Comparison of ENCODE assay signal across 8 cellular contexts in the genomic region with DNA sequence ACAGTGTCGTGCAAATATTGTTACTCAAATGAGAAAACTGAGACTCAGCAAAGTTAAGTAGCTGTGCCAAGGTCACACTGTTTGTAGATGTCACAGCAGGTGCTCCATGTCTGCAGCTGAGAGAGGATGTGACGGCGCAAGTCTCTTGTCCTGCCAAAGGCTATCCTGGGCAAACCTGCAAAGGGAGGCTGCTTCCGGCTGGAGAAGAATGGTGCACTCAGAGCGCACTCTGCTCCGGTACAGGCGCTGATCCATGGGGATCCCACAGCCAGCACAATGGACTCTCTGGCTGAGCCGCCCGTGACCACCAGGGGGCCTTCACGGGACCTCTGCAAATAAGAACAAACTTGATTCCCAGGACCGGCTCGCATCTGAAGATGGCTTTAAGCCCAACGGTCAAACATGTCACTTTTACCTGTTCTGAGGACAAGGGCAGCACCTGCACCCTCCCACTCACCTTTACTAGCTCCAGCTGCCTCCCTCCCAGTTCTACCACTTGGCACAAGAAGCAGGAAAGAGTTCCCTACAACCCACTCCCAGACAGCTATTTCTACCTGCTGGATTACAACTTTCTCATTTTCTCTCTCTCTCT. TPM values are rescaled to one million over a fixed set of nuclear protein-coding genes. Genes with fewer than 3 reads are reported as not detected.
A peak's percentile ranks its signal among the peaks of the same experiment; 100 is the strongest.
DNase-seq lines count a peak whose midpoint lies in the region; ATAC-seq lines count a peak whose summit lies in the region.

No MANE protein-coding gene starts in this region.

- DNase-seq in AG08395 (ENCODE audit: low spot score) = peak; percentile 79
- peak; percentile 45 for DNase-seq in GM19240 (ENCODE audit: insufficient read length, low spot score)
- DNase-seq in NCI-H2107 treated with DMSO at 0.1 percent for 48 hours (lab: John Stamatoyannopoulos, UW; ENCODE audit: unreplicated experiment) = peak; percentile 66
- DNase-seq in activated CD4-positive, alpha-beta T cell treated with anti-CD3 and anti-CD28 coated beads, Interleukin-2, amount 10 ng/mL, durations not matched to agents 7 days and 5 days = peak; percentile 45
- DNase-seq in effector memory CD8-positive, alpha-beta T cell = peak; percentile 21 to 26 (median 26)
- peak; percentile 17 to 37 for DNase-seq in memory B cell (ENCODE audit: low spot score in 2 of 2)
- DNase-seq in stimulated activated CD8-positive, alpha-beta memory T cell treated with anti-CD3 and anti-CD28 coated beads, Interleukin-2, amount 100 ng/mL, for 1 hour (ENCODE audit: low read depth in 2 of 2) = peak; percentile 5 to 10

- no peaks in the 10 kb centered on the region for H3K36me3 Mint-ChIP-seq in activated CD4-positive, alpha-beta T cell treated with anti-CD3 and anti-CD28 coated beads, Interleukin-2, amount 10 ng/mL, durations not matched to agents 7 days and 5 days (ENCODE audit: low read depth)
- no peaks in the 10 kb centered on the region for H3K36me3 Mint-ChIP-seq in effector memory CD8-positive, alpha-beta T cell (ENCODE audit: insufficient read depth)
- no peaks in the 10 kb centered on the region for H3K36me3 Mint-ChIP-seq in memory B cell

- H3K27ac Mint-ChIP-seq in activated CD4-positive, alpha-beta T cell treated with anti-CD3 and anti-CD28 coated beads, Interleukin-2, amount 10 ng/mL, durations not matched to agents 7 days and 5 days = no peak overlapping the region
- H3K27ac Mint-ChIP-seq in effector memory CD8-positive, alpha-beta T cell = no peak overlapping the region
- no peak overlapping the region for H3K27ac Mint-ChIP-seq in memory B cell

- peak; percentile 39 for ATAC-seq in effector memory CD8-positive, alpha-beta T cell (replicated peaks)
- ATAC-seq in memory B cell (ENCODE audit: low read depth) (peak; percentile 53), GM19397 (IDR thresholded peaks at IDR 0.05; ENCODE audit: unreplicated experiment) (no peak)

- H3K27me3 Mint-ChIP-seq in activated CD4-positive, alpha-beta T cell treated with anti-CD3 and anti-CD28 coated beads, Interleukin-2, amount 10 ng/mL, durations not matched to agents 7 days and 5 days = peaks cover 18% of the 10 kb centered on the region
- H3K27me3 Mint-ChIP-seq in effector memory CD8-positive, alpha-beta T cell = peaks cover 0 to 16% of the 10 kb centered on the region in 2 donors
- no peaks in the 10 kb centered on the region for H3K27me3 Mint-ChIP-seq in memory B cell

- H3K4me1 Mint-ChIP-seq in activated CD4-positive, alpha-beta T cell treated with anti-CD3 and anti-CD28 coated beads, Interleukin-2, amount 10 ng/mL, durations not matched to agents 7 days and 5 days = no peaks in the 10 kb centered on the region
- H3K4me1 Mint-ChIP-seq in effector memory CD8-positive, alpha-beta T cell (ENCODE audit: low read depth in 2 of 2) = no peaks in the 10 kb centered on the region
- peaks cover 11% of the 10 kb centered on the region for H3K4me1 Mint-ChIP-seq in memory B cell

- no peaks in the 10 kb centered on the region for H3K9me3 Mint-ChIP-seq in activated CD4-positive, alpha-beta T cell treated with anti-CD3 and anti-CD28 coated beads, Interleukin-2, amount 10 ng/mL, durations not matched to agents 7 days and 5 days
- no peaks in the 10 kb centered on the region for H3K9me3 Mint-ChIP-seq in effector memory CD8-positive, alpha-beta T cell
- H3K9me3 Mint-ChIP-seq in memory B cell = no peaks in the 10 kb centered on the region

- CTCF ChIA-PET in activated CD4-positive, alpha-beta T cell treated with anti-CD3 and anti-CD28 coated beads, Interleukin-2, amount 10 ng/mL, durations not matched to agents 7 days and 5 days (lab: Charles Lee) = interaction anchor here (0.5 to 2.4 kb wide), 3 partner anchors 10 to 165 kb away, joined by 4 to 9 read pairs (median 5); no protein-coding TSS in a partner anchor

- H3K4me3 Mint-ChIP-seq in activated CD4-positive, alpha-beta T cell treated with anti-CD3 and anti-CD28 coated beads, Interleukin-2, amount 10 ng/mL, durations not matched to agents 7 days and 5 days = no peak overlapping the region
- H3K4me3 Mint-ChIP-seq in effector memory CD8-positive, alpha-beta T cell = no peak overlapping the region
- H3K4me3 Mint-ChIP-seq in memory B cell = no peak overlapping the region

- POLR2A ChIA-PET in activated CD4-positive, alpha-beta T cell treated with anti-CD3 and anti-CD28 coated beads, Interleukin-2, amount 10 ng/mL, durations not matched to agents 7 days and 5 days (lab: Charles Lee) = interaction anchor here (0.7 kb wide), 1 partner anchor 158 kb away, joined by 4 read pairs; no protein-coding TSS in a partner anchor

RNA-seq across cellular contexts. Expression of a gene that starts 21.9 kb away (rescaled TPM):
- total RNA-seq in activated CD4-positive, alpha-beta T cell treated with anti-CD3 and anti-CD28 coated beads, Interleukin-2, amount 10 ng/mL, durations not matched to agents 7 days and 5 days = not detected

Comparison
In these comparisons a context has a peak if more than half of its experiments do, and no peak if none do; other contexts are left out.
1. DNase-seq: peak in every context shown above with its lines; median percentile 79 in AG08395; 66 in NCI-H2107 treated with DMSO at 0.1 percent for 48 hours; 45 in GM19240; 45 in activated CD4-positive, alpha-beta T cell treated with anti-CD3 and anti-CD28 coated beads, Interleukin-2, amount 10 ng/mL, durations not matched to agents 7 days and 5 days; 27 in memory B cell; 26 in effector memory CD8-positive, alpha-beta T cell; 8 in stimulated activated CD8-positive, alpha-beta memory T cell treated with anti-CD3 and anti-CD28 coated beads, Interleukin-2, amount 100 ng/mL, for 1 hour.